Comparison of ENCODE assay signal across 1 cellular context in the genomic region with DNA sequence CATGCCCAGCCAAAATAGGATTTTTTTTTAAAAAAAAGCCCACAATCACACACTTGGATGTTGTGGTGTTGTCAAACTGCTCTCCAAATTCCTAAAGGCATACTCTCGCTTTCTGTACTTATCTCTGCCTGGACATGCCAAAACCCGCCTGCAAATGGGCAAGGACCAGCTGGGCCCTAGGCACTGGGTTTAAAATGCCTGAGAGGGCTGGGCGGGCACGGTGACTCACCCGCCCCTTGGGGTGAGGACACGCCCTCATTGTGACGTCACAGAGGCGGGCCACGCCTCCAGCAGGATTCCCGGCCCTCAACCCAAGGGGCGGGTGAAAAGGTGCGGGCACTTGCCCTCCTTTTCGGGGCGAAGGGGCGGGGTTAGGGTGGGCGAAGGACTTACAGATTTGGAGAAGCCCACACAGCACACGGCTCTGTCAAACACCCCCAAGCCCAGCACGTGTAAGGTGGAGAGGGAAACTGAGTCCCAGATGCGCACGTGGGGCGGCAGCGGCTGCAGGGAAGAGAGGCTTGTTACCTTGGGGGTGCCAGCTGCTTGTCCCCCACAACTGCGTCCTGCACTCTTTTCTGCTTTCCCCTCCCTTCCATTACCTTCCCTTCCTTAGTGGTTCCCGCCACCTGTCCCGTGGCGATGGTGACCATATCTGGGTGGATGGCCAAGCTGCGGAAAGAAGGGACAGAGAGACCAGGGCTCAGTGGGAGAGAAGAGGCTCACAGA.
TF ChIP-seq lines count a peak whose summit lies in the region.

No MANE protein-coding gene starts in this region.

TF ChIP-seq in HCT116, 20 proteins besides CTCF, POLR2A, EP300 and RAD21 (continued from another document):
- no peak for TF ChIP-seq REST (IDR thresholded peaks at IDR 0.05; ENCODE audit: low read depth)
